ENCODE assay signal across 30 cellular contexts in the genomic region with DNA sequence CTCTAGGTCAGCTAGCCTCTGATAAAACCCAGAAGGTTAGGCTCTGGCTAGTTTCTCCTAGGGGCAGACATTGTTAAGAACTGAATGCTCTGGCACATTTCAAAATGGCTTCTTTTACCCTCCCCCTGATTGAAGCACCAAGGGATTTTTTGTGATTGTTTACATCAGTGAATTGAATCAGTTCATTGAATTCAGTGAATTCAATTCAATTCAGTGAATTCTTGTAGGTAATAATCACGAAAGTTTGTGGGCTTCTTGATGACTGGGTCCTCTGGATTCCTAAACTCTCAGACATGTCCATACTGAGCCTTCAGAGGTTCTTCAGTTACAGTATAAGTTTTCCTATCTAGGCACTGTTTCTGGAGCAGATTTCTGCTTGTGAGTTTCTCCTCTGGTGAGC.
DNase-seq lines count a peak whose midpoint lies in the region; TF ChIP-seq lines count a peak whose summit lies in the region.
"Had no signal": no experiment of that assay in that cellular context is flagged by ENCODE, and none has a peak within 500 bp of the region (broad histone marks: within the 10 kb centered on the region; RNA-seq: fewer than 3 reads in every experiment).

No MANE protein-coding gene starts in this region.

- POLR2A ChIA-PET in MCF 10A (lab: Yijun Ruan, JAX) = no interaction called here

- H3K27me3 ChIP-seq in mammary epithelial cell (ENCODE audit: insufficient read depth, low read length) (no peaks in the 10 kb centered on the region), adipocyte (replicated peaks; ENCODE audit: control insufficient read depth, insufficient read depth, low read length) (no peaks in the 10 kb centered on the region), endodermal cell (ENCODE audit: control insufficient read depth, insufficient read depth, low read length, poor library complexity, severe bottlenecking) (no peaks in the 10 kb centered on the region), dorsolateral prefrontal cortex (peaks cover 0 to 4% (median 0%) of the 10 kb centered on the region in 45 donors), colonic mucosa (no peaks in the 10 kb centered on the region)
- H3K27me3 ChIP-seq: breast epithelium, suprapubic skin, upper lobe of right lung had no signal

- H3K4me1 ChIP-seq in mammary epithelial cell (ENCODE audit: insufficient read depth, low read length) (peaks cover 3% of the 10 kb centered on the region), adipocyte (ENCODE audit: control insufficient read depth, insufficient read depth, low read length) (no peaks in the 10 kb centered on the region), endodermal cell (ENCODE audit: control insufficient read depth, insufficient read depth, low read length) (no peaks in the 10 kb centered on the region), colonic mucosa (no peaks in the 10 kb centered on the region)
- H3K4me1 ChIP-seq: breast epithelium, suprapubic skin, upper lobe of right lung had no signal

- no peaks in the 10 kb centered on the region for H3K36me3 ChIP-seq in mammary epithelial cell (ENCODE audit: insufficient read depth, low read length)
- H3K36me3 ChIP-seq in adipocyte (ENCODE audit: control insufficient read depth, insufficient read depth, low read length, severe bottlenecking) = no peaks in the 10 kb centered on the region
- H3K36me3 ChIP-seq in endodermal cell (ENCODE audit: control insufficient read depth, insufficient read depth, low read length) = no peaks in the 10 kb centered on the region
- no peaks in the 10 kb centered on the region for H3K36me3 ChIP-seq in colonic mucosa
- H3K36me3 ChIP-seq: breast epithelium, suprapubic skin, upper lobe of right lung, WERI-Rb-1 had no signal

- BruUV-seq in mammary epithelial cell (replicated peaks; lab: Mats Ljungman, UMichigan) (no TSS peak), MCF 10A (replicated peaks; lab: Mats Ljungman, UMichigan) (no TSS peak)

- H3K9ac ChIP-seq in mammary epithelial cell (ENCODE audit: insufficient read depth, low read length) (no peak overlapping the region), adipocyte (ENCODE audit: low read length) (no peak overlapping the region), endodermal cell (ENCODE audit: extremely low read depth, low read length, poor library complexity, severe bottlenecking) (no peak overlapping the region), colonic mucosa (ENCODE audit: low read depth in 2 of 2, low read length in 2 of 2) (no peak overlapping the region)

- H3K27ac ChIP-seq in mammary epithelial cell (ENCODE audit: insufficient read depth, low read depth, low read length) (peak overlapping the region; percentile 15), endodermal cell (ENCODE audit: low read depth, low read length) (no peak overlapping the region), dorsolateral prefrontal cortex (no peak overlapping the region), colonic mucosa (no peak overlapping the region)
- H3K27ac ChIP-seq: 22Rv1, breast epithelium, suprapubic skin, upper lobe of right lung, WERI-Rb-1 had no signal

- H3K4me3 Mint-ChIP-seq in MCF 10A (ENCODE audit: unreplicated experiment) (no peak overlapping the region), endodermal cell (no peak overlapping the region)
- H3K4me3 Mint-ChIP-seq: B cell; CD4-positive, alpha-beta memory T cell; naive thymus-derived CD4-positive, alpha-beta T cell; stimulated activated memory B cell treated with anti-CD40 and anti-IgM and Interleukin-4, amounts not matched to agents 10 μg/mL and 1 μg/mL and 100 μg/mL, for 72 hours had no signal

- CTCF ChIA-PET in mammary epithelial cell (lab: Charles Lee; ENCODE audit: low non-redundant PET) = no interaction called here
- CTCF ChIA-PET in MCF 10A (lab: Yijun Ruan, JAX) = interaction anchor here (1.5 kb wide), 1 partner anchor 38 kb away, joined by 3 read pairs; no protein-coding TSS in a partner anchor

- intact Hi-C loops in mammary epithelial cell (cut with micrococcal nuclease) = no loop called here
- intact Hi-C loops in MCF 10A (cut with micrococcal nuclease) = no loop called here
- intact Hi-C loops in dorsolateral prefrontal cortex (cut with DNase I) = no loop called here
- intact Hi-C loops in colonic mucosa (cut with DNase I) = no loop called here

- 8% methylated on average over 1 of the region's 1 CpG for WGBS in mammary epithelial cell (ENCODE audit: low coverage, missing lambda C conversion rate)
- 85 to 91% methylated on average over 1 of the region's 1 CpG for WGBS in endodermal cell (ENCODE audit: insufficient coverage in 1 of 2, insufficient read length in 1 of 2), 2 experiments

- no peaks in the 10 kb centered on the region for H3K79me2 ChIP-seq in mammary epithelial cell (ENCODE audit: insufficient read depth, low read length)

- no peaks in the 10 kb centered on the region for H4K20me1 ChIP-seq in mammary epithelial cell (ENCODE audit: insufficient read depth, low read length)

- H3K4me3 ChIP-seq in mammary epithelial cell (replicated peaks in 1 of 3; ENCODE audit: insufficient read depth in 1 of 3, low read depth in 2 of 3, low read length in 3 of 3) = no peak overlapping the region
- no peak overlapping the region for H3K4me3 ChIP-seq in adipocyte (ENCODE audit: low read length)
- H3K4me3 ChIP-seq in endodermal cell (ENCODE audit: low read length) = no peak overlapping the region
- no peak overlapping the region for H3K4me3 ChIP-seq in dorsolateral prefrontal cortex
- H3K4me3 ChIP-seq in colonic mucosa = no peak overlapping the region
- H3K4me3 ChIP-seq: breast epithelium, suprapubic skin, upper lobe of right lung had no signal

- H3K27me3 Mint-ChIP-seq in MCF 10A (ENCODE audit: insufficient read depth, unreplicated experiment) (peaks cover 10% of the 10 kb centered on the region), endodermal cell (ENCODE audit: insufficient read depth) (no peaks in the 10 kb centered on the region)
- H3K27me3 Mint-ChIP-seq: B cell had no signal

- dilution Hi-C loops in mammary epithelial cell (cut with HindIII; ENCODE audit: low sequenced_read_pairs) = no loop called here

- H3K4me1 Mint-ChIP-seq in MCF 10A (ENCODE audit: insufficient read depth, unreplicated experiment) (peaks cover 6% of the 10 kb centered on the region), endodermal cell (peaks cover 6% of the 10 kb centered on the region)
- H3K4me1 Mint-ChIP-seq: B cell; CD4-positive, alpha-beta memory T cell; naive thymus-derived CD4-positive, alpha-beta T cell; stimulated activated memory B cell treated with anti-CD40 and anti-IgM and Interleukin-4, amounts not matched to agents 10 μg/mL and 1 μg/mL and 100 μg/mL, for 72 hours had no signal

- in situ Hi-C loops in mammary epithelial cell (cut with MboI; ENCODE audit: low sequenced_read_pairs in 2 of 2) = no loop called here

- H3K36me3 Mint-ChIP-seq in MCF 10A (ENCODE audit: insufficient read depth, unreplicated experiment) (no peaks in the 10 kb centered on the region), endodermal cell (ENCODE audit: low read depth) (no peaks in the 10 kb centered on the region)
- H3K36me3 Mint-ChIP-seq: CD4-positive, alpha-beta memory T cell; naive thymus-derived CD4-positive, alpha-beta T cell; stimulated activated memory B cell treated with anti-CD40 and anti-IgM and Interleukin-4, amounts not matched to agents 10 μg/mL and 1 μg/mL and 100 μg/mL, for 72 hours had no signal

- peak; percentile 43 for DNase-seq in mammary epithelial cell
- no peak for DNase-seq in MCF 10A (ENCODE audit: unreplicated experiment)
- DNase-seq in adipocyte (ENCODE audit: low read depth) = peak; percentile 5
- peak; percentile 21 for DNase-seq in iris pigment epithelial cell (ENCODE audit: low read depth)
- DNase-seq in endodermal cell = no peak
- DNase-seq in NCI-H748 (lab: John Stamatoyannopoulos, UW; ENCODE audit: unreplicated experiment) = no peak
- DNase-seq in dorsolateral prefrontal cortex = no peak
- no peak for DNase-seq in colonic mucosa
- DNase-seq: activated CD4-positive, alpha-beta T cell treated with anti-CD3 and anti-CD28 coated beads for 4 hours; activated CD8-positive, alpha-beta memory T cell treated with anti-CD3 and anti-CD28 coated beads for 24 hours; activated naive CD4-positive, alpha-beta T cell treated with anti-CD3 and anti-CD28 coated beads, Interleukin-2, amount 50 U/mL, for 16 hours; activated T-cell treated with anti-CD3 and anti-CD28 coated beads for 4 hours; amniotic stem cell; CD4-positive, alpha-beta memory T cell; effector CD4-positive, alpha-beta T cell; glutamatergic neuron; Karpas-422; naive thymus-derived CD4-positive, alpha-beta T cell; NCI-H1436; NCI-H2081; NCI-H748 treated with DMSO at 0.1 percent for 48 hours; SHP77 treated with DMSO at 0.1 percent for 48 hours; upper lobe of right lung; WERI-Rb-1 had no signal

- H3K9me3 Mint-ChIP-seq in MCF 10A (ENCODE audit: unreplicated experiment) = no peaks in the 10 kb centered on the region
- H3K9me3 Mint-ChIP-seq in endodermal cell = peaks cover 2% of the 10 kb centered on the region
- H3K9me3 Mint-ChIP-seq: activated T-helper 2 cell treated with anti-CD3 and anti-CD28 coated beads, Interferon-gamma antibody, Interleukin-2, Interleukin-4, amounts not matched to agents 10 μg/mL and 5 μg/mL and 100 μg/mL, durations not matched to agents 14 hours and 24 hours and 36 hours had no signal

- H3K9me3 ChIP-seq in mammary epithelial cell (replicated peaks; ENCODE audit: insufficient read depth, low read length) (no peaks in the 10 kb centered on the region), adipocyte (ENCODE audit: control insufficient read depth, low read length) (peaks cover 6% of the 10 kb centered on the region), endodermal cell (ENCODE audit: control insufficient read depth, low read length) (peaks cover 5% of the 10 kb centered on the region), colonic mucosa (no peaks in the 10 kb centered on the region)
- H3K9me3 ChIP-seq: breast epithelium, suprapubic skin, upper lobe of right lung had no signal

- H3K4me2 ChIP-seq in mammary epithelial cell (ENCODE audit: insufficient read depth, low read depth, low read length) = peak overlapping the region; percentile 3

- TF ChIP-seq CTCF in mammary epithelial cell (conservative IDR thresholded peaks at IDR 0.05 in 1 of 2, IDR thresholded peaks at IDR 0.05 in 1 of 2; ENCODE audit: extremely low read depth in 1 of 2, insufficient read depth in 1 of 2, low read depth in 1 of 2, low read length in 2 of 2) = no peak
- TF ChIP-seq CTCF in MCF 10A (IDR thresholded peaks at IDR 0.05; ENCODE audit: unreplicated experiment) = no peak
- no peak for TF ChIP-seq CTCF in endodermal cell (conservative IDR thresholded peaks at IDR 0.05)
- TF ChIP-seq CTCF in dorsolateral prefrontal cortex (IDR thresholded peaks at IDR 0.05 in 54 of 56, conservative IDR thresholded peaks at IDR 0.05 in 2 of 56; ENCODE audit: low read depth in 1 of 56, partially characterized antibody in 56 of 56) = no peak
- TF ChIP-seq CTCF in colonic mucosa (IDR thresholded peaks at IDR 0.05) = no peak

- H3K27ac Mint-ChIP-seq in MCF 10A (ENCODE audit: low read depth, unreplicated experiment) (no peak overlapping the region), endodermal cell (no peak overlapping the region)
- H3K27ac Mint-ChIP-seq: activated T-helper 2 cell treated with anti-CD3 and anti-CD28 coated beads, Interferon-gamma antibody, Interleukin-2, Interleukin-4, amounts not matched to agents 10 μg/mL and 5 μg/mL and 100 μg/mL, durations not matched to agents 14 hours and 24 hours and 36 hours; B cell; CD4-positive, alpha-beta memory T cell; naive thymus-derived CD4-positive, alpha-beta T cell; stimulated activated memory B cell treated with anti-CD40 and anti-IgM and Interleukin-4, amounts not matched to agents 10 μg/mL and 1 μg/mL and 100 μg/mL, for 72 hours had no signal

- H2AFZ ChIP-seq in mammary epithelial cell (ENCODE audit: low read depth, low read length) = peak overlapping the region; percentile 82

Comparison
In these comparisons a context has a peak if more than half of its experiments do, and no peak if none do; other contexts are left out.
1. DNase-seq: peak in mammary epithelial cell (single experiment), adipocyte (single experiment) and iris pigment epithelial cell (single experiment); none in MCF 10A (single experiment), endodermal cell (single experiment), NCI-H748 (single experiment), dorsolateral prefrontal cortex (0 of 10) and colonic mucosa (single experiment).